Comparison of ENCODE assay signal across 27 cellular contexts in the genomic region with DNA sequence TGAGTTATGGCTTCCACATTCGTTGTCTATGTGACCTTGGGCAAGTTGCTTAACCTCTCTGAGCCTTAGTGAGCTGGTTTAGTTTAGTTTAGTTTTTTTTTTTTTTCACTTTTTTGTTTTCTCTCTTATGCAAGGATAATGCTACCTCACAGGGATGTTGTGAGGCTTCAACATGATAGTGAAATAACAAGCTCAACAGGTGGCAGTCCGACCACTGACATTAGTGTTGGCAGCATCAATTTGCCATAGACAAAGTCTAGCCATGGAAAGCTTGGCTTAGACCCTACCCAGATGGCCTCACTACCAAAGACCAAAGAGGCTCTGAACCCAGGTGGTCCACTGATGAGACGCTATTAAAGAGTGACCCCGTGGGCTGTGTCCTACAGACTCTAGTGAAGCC.
"Had no signal": no experiment of that assay in that cellular context is flagged by ENCODE, and none has a peak within 500 bp of the region (broad histone marks: within the 10 kb centered on the region; RNA-seq: fewer than 3 reads in every experiment).

No MANE protein-coding gene starts in this region.

- H3K27ac ChIP-seq: stomach, suprapubic skin, testis, thoracic aorta, thyroid gland, tibial artery, tibial nerve, transverse colon, upper lobe of left lung, upper lobe of right lung, uterus, vagina had no signal

- H3K36me3 ChIP-seq: stomach, suprapubic skin, thoracic aorta, thyroid gland, tibial artery, tibial nerve, transverse colon, upper lobe of left lung, upper lobe of right lung, uterus, vagina had no signal

- FAIRE-seq: urothelium cell line had no signal

- H3K27me3 ChIP-seq: testis, thyroid gland, tibial artery, tibial nerve, upper lobe of left lung, upper lobe of right lung, uterus, vagina had no signal

- H3K9me3 ChIP-seq: stomach, suprapubic skin, testis, thoracic aorta, thyroid gland, tibial artery, tibial nerve, transverse colon, upper lobe of left lung, upper lobe of right lung, uterus, vagina had no signal

- H3K4me3 ChIP-seq: stomach, suprapubic skin, testis, thoracic aorta, thyroid gland, tibial artery, tibial nerve, transverse colon, upper lobe of left lung, upper lobe of right lung, uterus, vagina had no signal

- DNase-seq: stimulated activated CD4-positive, alpha-beta T cell treated with anti-CD3 and anti-CD28 coated beads, Interleukin-2, amount 100 ng/mL, for 48 hours; stimulated activated CD4-positive, alpha-beta T cell treated with anti-CD3 and anti-CD28 coated beads, Interleukin-4, amount 100 ng/mL, for 1 hour; stimulated activated CD4-positive, alpha-beta T cell treated with anti-CD3 and anti-CD28 coated beads, Interleukin-4, amount 100 ng/mL, for 24 hours; stimulated activated CD4-positive, alpha-beta T cell treated with anti-CD3 and anti-CD28 coated beads, Interleukin-4, amount 100 ng/mL, for 4 hours; stimulated activated CD8-positive, alpha-beta memory T cell treated with anti-CD3 and anti-CD28 coated beads, Interleukin-4, amount 100 ng/mL, for 48 hours; stimulated activated naive B cell treated with anti-CD40 and anti-IgM and Interleukin-4, amounts not matched to agents 10 μg/mL and 1 μg/mL and 100 μg/mL, for 72 hours; stimulated activated naive CD4-positive, alpha-beta T cell; stimulated activated naive CD4-positive, alpha-beta T cell treated with Interleukin-2 at 50 U/mL for 16 hours; stimulated activated naive CD8-positive, alpha-beta T cell treated with anti-CD3 and anti-CD28 coated beads, Interleukin-15, amount 100 ng/mL, for 72 hours; stimulated activated naive CD8-positive, alpha-beta T cell treated with anti-CD3 and anti-CD28 coated beads, Interleukin-15, Interleukin-2, amounts not matched to agents 100 U/mL and 50 U/mL, for 24 hours; stomach; substantia nigra; testis; thyroid gland; tibial artery; transverse colon; trophoblast cell; upper lobe of left lung; upper lobe of right lung; uterus had no signal

- ATAC-seq: stimulated activated effector memory CD8-positive, alpha-beta T cell treated with anti-CD3 and anti-CD28 coated beads, Interleukin-12 subunit alpha, Interleukin-12 subunit beta, amount 100 ng/mL, for 72 hours; stimulated activated memory B cell treated with anti-CD40 and anti-IgM and Interleukin-4, amounts not matched to agents 10 μg/mL and 1 μg/mL and 100 μg/mL, for 72 hours; stimulated activated naive B cell treated with anti-CD40 and anti-IgM and Interleukin-4, amounts not matched to agents 10 μg/mL and 1 μg/mL and 100 μg/mL, for 72 hours; stimulated activated naive CD8-positive, alpha-beta T cell treated with anti-CD3 and anti-CD28 coated beads, Interleukin-15, amount 100 ng/mL, for 72 hours; stimulated activated naive CD8-positive, alpha-beta T cell treated with anti-CD3 and anti-CD28 coated beads, Interleukin-15, Interleukin-2, amounts not matched to agents 100 U/mL and 50 U/mL, for 24 hours; upper lobe of right lung had no signal

- H3K4me1 ChIP-seq: suprapubic skin, thyroid gland, transverse colon, upper lobe of left lung, vagina had no signal
